Comparison of ENCODE assay signal across 29 cellular contexts in genomic region chr12:30203981-30204380, GRCh38.
"Had no signal": no experiment of that assay in that cellular context is flagged by ENCODE, and none has a peak within 500 bp of the region (broad histone marks: within the 10 kb centered on the region; RNA-seq: fewer than 3 reads in every experiment).

No MANE protein-coding gene starts in this region.

- H3K27ac ChIP-seq: ascending aorta, cardiac muscle cell, WERI-Rb-1 had no signal

- DNase-seq: activated CD4-positive, alpha-beta memory T cell treated with anti-CD3 and anti-CD28 coated beads, Interleukin-2, amount 10 ng/mL, durations not matched to agents 7 days and 5 days; activated CD4-positive, alpha-beta T cell treated with anti-CD3 and anti-CD28 coated beads for 1 hour; activated CD4-positive, alpha-beta T cell treated with anti-CD3 and anti-CD28 coated beads for 36 hours; activated CD4-positive, alpha-beta T cell treated with anti-CD3 and anti-CD28 coated beads for 48 hours; activated CD4-positive, alpha-beta T cell treated with anti-CD3 and anti-CD28 coated beads, Interleukin-2, amount 10 ng/mL, durations not matched to agents 7 days and 5 days; activated CD4-positive, alpha-beta T cell treated with anti-CD3 and anti-CD28 coated beads, Interleukin-2, amount 50 U/mL, for 48 hours; activated CD4-positive, CD25-positive, alpha-beta regulatory T cell; activated CD8-positive, alpha-beta memory T cell treated with anti-CD3 and anti-CD28 coated beads for 24 hours; activated CD8-positive, alpha-beta memory T cell treated with anti-CD3 and anti-CD28 coated beads, Interleukin-2, amount 10 ng/mL, durations not matched to agents 7 days and 5 days; activated CD8-positive, alpha-beta memory T cell treated with anti-CD3 and anti-CD28 coated beads, Interleukin-2, amount 50 U/mL, for 48 hours; activated CD8-positive, alpha-beta T cell treated with anti-CD3 and anti-CD28 coated beads, Interleukin-2, amount 10 ng/mL, durations not matched to agents 7 days and 5 days; activated effector memory CD4-positive, alpha-beta T cell treated with Interleukin-2 at 50 U/mL for 16 hours; activated gamma-delta T cell; activated naive CD4-positive, alpha-beta T cell treated with anti-CD3 and anti-CD28 coated beads, Interleukin-2, amount 10 ng/mL, durations not matched to agents 7 days and 5 days; activated naive CD4-positive, alpha-beta T cell treated with Interleukin-2 at 50 U/mL for 16 hours; activated naive CD8-positive, alpha-beta T cell treated with anti-CD3 and anti-CD28 coated beads, Interleukin-2, amount 10 ng/mL, durations not matched to agents 7 days and 5 days; activated naive CD8-positive, alpha-beta T cell treated with anti-CD3 and anti-CD28 coated beads, Interleukin-2, amount 50 U/mL, for 24 hours; activated T-cell treated with anti-CD3 and anti-CD28 coated beads, Interleukin-2, amount 50 U/mL, for 24 hours; activated T-cell treated with anti-CD3 and anti-CD28 coated beads, Interleukin-2, amount 50 U/mL, for 48 hours; amygdala; central memory CD4-positive, alpha-beta T cell; T-helper 1 cell; T-helper 2 cell; T-helper 9 cell; WERI-Rb-1 had no signal

- ATAC-seq: activated CD4-positive, alpha-beta T cell treated with anti-CD3 and anti-CD28 coated beads for 36 hours; activated CD4-positive, CD25-positive, alpha-beta regulatory T cell treated with anti-CD3 and anti-CD28 coated beads, Interleukin-2, amount 50 U/mL, for 24 hours; activated CD8-positive, alpha-beta memory T cell treated with anti-CD3 and anti-CD28 coated beads, Interleukin-2, amount 10 ng/mL, durations not matched to agents 7 days and 5 days; activated CD8-positive, alpha-beta T cell treated with anti-CD3 and anti-CD28 coated beads, Interleukin-2, amount 10 ng/mL, durations not matched to agents 7 days and 5 days; activated naive CD8-positive, alpha-beta T cell treated with anti-CD3 and anti-CD28 coated beads, Interleukin-2, amount 50 U/mL, for 24 hours; WTC11 had no signal
